15 cellular contexts compared by ENCODE assay signal in genomic region chr1:113792471-113792870, GRCh38. TPM values are rescaled to one million over a fixed set of nuclear protein-coding genes. Genes with fewer than 3 reads are reported as not detected.
DNase-seq lines count a peak whose midpoint lies in the region; ATAC-seq and TF ChIP-seq lines count a peak whose summit lies in the region.
"Had no signal": no experiment of that assay in that cellular context is flagged by ENCODE, and none has a peak within 500 bp of the region (broad histone marks: within the 10 kb centered on the region; RNA-seq: fewer than 3 reads in every experiment).

No MANE protein-coding gene starts in this region.

- H3K4me3 Mint-ChIP-seq in activated T-cell treated with anti-CD3 and anti-CD28 coated beads, Interleukin-2, amount 50 U/mL, for 72 hours = peak overlapping the region in 1 of 2 donors; percentile 7
- H3K4me3 Mint-ChIP-seq in activated naive CD8-positive, alpha-beta T cell = peak overlapping the region; percentile 14

- TF ChIP-seq POLR2A in spleen (IDR thresholded peaks at IDR 0.05) = no peak
- no peak for TF ChIP-seq POLR2A in heart left ventricle (IDR thresholded peaks at IDR 0.05)

- intact Hi-C loops in spleen (cut with DNase I; ENCODE audit: low total_unique reads) = no loop called here
- intact Hi-C loops in Right ventricle myocardium inferior (cut with DNase I) = no loop called here
- intact Hi-C loops in heart left ventricle (cut with DNase I) = no loop called here

- peaks cover 55% of the 10 kb centered on the region for H3K4me1 Mint-ChIP-seq in activated T-cell treated with anti-CD3 and anti-CD28 coated beads, Interleukin-2, amount 50 U/mL, for 72 hours (ENCODE audit: low read depth)
- peaks cover 65% of the 10 kb centered on the region for H3K4me1 Mint-ChIP-seq in activated naive CD8-positive, alpha-beta T cell (ENCODE audit: low read depth)

- H3K4me3 ChIP-seq in spleen (no peak overlapping the region), heart left ventricle (no peak overlapping the region)
- H3K4me3 ChIP-seq: Peyer's patch had no signal

- peaks cover 0 to 49% (median 19%) of the 10 kb centered on the region in 6 donors for H3K4me1 ChIP-seq in spleen
- H3K4me1 ChIP-seq in heart left ventricle = peaks cover 0 to 47% (median 18%) of the 10 kb centered on the region in 12 donors
- H3K4me1 ChIP-seq: Peyer's patch had no signal

- H3K27ac Mint-ChIP-seq in activated T-cell treated with anti-CD3 and anti-CD28 coated beads, Interleukin-2, amount 50 U/mL, for 72 hours = peak overlapping the region; percentile 26
- peak overlapping the region; percentile 89 for H3K27ac Mint-ChIP-seq in activated naive CD8-positive, alpha-beta T cell

- H3K9me3 Mint-ChIP-seq in activated T-cell treated with anti-CD3 and anti-CD28 coated beads, Interleukin-2, amount 50 U/mL, for 72 hours = no peaks in the 10 kb centered on the region
- no peaks in the 10 kb centered on the region for H3K9me3 Mint-ChIP-seq in activated naive CD8-positive, alpha-beta T cell (ENCODE audit: low read depth)

- H3K36me3 ChIP-seq in spleen (peaks cover 0 to 61% (median 22%) of the 10 kb centered on the region in 6 donors), heart left ventricle (peaks cover 0 to 41% (median 27%) of the 10 kb centered on the region in 9 donors)

- TF ChIP-seq CTCF in spleen (IDR thresholded peaks at IDR 0.05 in 8 of 11, conservative IDR thresholded peaks at IDR 0.05 in 3 of 11) (no peak), heart left ventricle (IDR thresholded peaks at IDR 0.05) (no peak)

- WGBS in spleen, 5 donors = 58 to 71% (median 70%) methylated on average over 5 of the region's 5 CpGs
- 80 to 87% (median 86%) methylated on average over 5 of the region's 5 CpGs for WGBS in heart left ventricle, 4 donors

- ATAC-seq in activated T-cell treated with anti-CD3 and anti-CD28 coated beads, Interleukin-2, amount 50 U/mL, for 72 hours (replicated peaks in 1 of 2) = peak; percentile 37 to 42
- peak; percentile 44 for ATAC-seq in HG03159 (IDR thresholded peaks at IDR 0.05; ENCODE audit: unreplicated experiment)
- ATAC-seq in Right ventricle myocardium inferior = no peak
- ATAC-seq in GM18858 (IDR thresholded peaks at IDR 0.05; ENCODE audit: unreplicated experiment) = no peak
- no peak for ATAC-seq in heart left ventricle

- H3K27ac ChIP-seq in spleen (peak overlapping the region in 5 of 8 donors; percentile 6 to 52 (median 28)), heart left ventricle (peak overlapping the region in 1 of 12 donors; percentile 34)
- H3K27ac ChIP-seq: Peyer's patch had no signal

- no peak for DNase-seq in activated T-cell treated with anti-CD3 and anti-CD28 coated beads, Interleukin-2, amount 50 U/mL, for 72 hours
- DNase-seq in activated T-cell treated with anti-CD3 and anti-CD28 coated beads for 4 hours (no peak), spleen (no peak), Right ventricle myocardium inferior (ENCODE audit: missing footprints) (no peak), heart left ventricle (no peak)
- DNase-seq: activated CD8-positive, alpha-beta memory T cell treated with anti-CD3 and anti-CD28 coated beads for 24 hours; anterior cingulate cortex; dermis blood vessel endothelial cell; DMS153; NCI-H1092 treated with DMSO at 0.1 percent for 48 hours; NCI-H510A; Peyer's patch had no signal

- H3K36me3 Mint-ChIP-seq in activated T-cell treated with anti-CD3 and anti-CD28 coated beads, Interleukin-2, amount 50 U/mL, for 72 hours (ENCODE audit: insufficient read depth in 2 of 2) = peaks cover 6 to 26% of the 10 kb centered on the region in 2 donors
- H3K36me3 Mint-ChIP-seq in activated naive CD8-positive, alpha-beta T cell = peaks cover 21% of the 10 kb centered on the region

- H3K27me3 Mint-ChIP-seq in activated T-cell treated with anti-CD3 and anti-CD28 coated beads, Interleukin-2, amount 50 U/mL, for 72 hours (ENCODE audit: low read depth) = no peaks in the 10 kb centered on the region
- no peaks in the 10 kb centered on the region for H3K27me3 Mint-ChIP-seq in activated naive CD8-positive, alpha-beta T cell

- H3K27me3 ChIP-seq in spleen (replicated peaks in 1 of 7) (no peaks in the 10 kb centered on the region), heart left ventricle (no peaks in the 10 kb centered on the region)
- H3K27me3 ChIP-seq: Peyer's patch had no signal

- H3K9me3 ChIP-seq in spleen = no peaks in the 10 kb centered on the region
- H3K9me3 ChIP-seq in heart left ventricle = no peaks in the 10 kb centered on the region
- H3K9me3 ChIP-seq: Peyer's patch had no signal

RNA-seq across cellular contexts. Expression of gene RSBN1, which starts 19.8 kb away (rescaled TPM):
- total RNA-seq in activated T-cell treated with anti-CD3 and anti-CD28 coated beads, Interleukin-2, amount 50 U/mL, for 72 hours = 10 to 100 TPM; 18.4 to 23.9 TPM
- total RNA-seq in spleen = 10 to 100 TPM; 24.2 to 34.0 (median 29.1) TPM
- polyA plus RNA-seq in spleen = 1 to 10 TPM; 5.4 to 7.0 (median 6.0) TPM
- total RNA-seq in Right ventricle myocardium inferior = 10.1 TPM
- 10 to 100 TPM in 5 of 9 donors, 1 to 10 TPM in 4; 7.8 to 17.8 (median 10.6) TPM for total RNA-seq in heart left ventricle
- 1 to 10 TPM; 2.5 to 3.7 TPM for polyA plus RNA-seq in heart left ventricle

RNA-seq across cellular contexts. Expression of gene PHTF1, which starts 33.2 kb away (rescaled TPM):
- total RNA-seq in activated T-cell treated with anti-CD3 and anti-CD28 coated beads, Interleukin-2, amount 50 U/mL, for 72 hours = 10 to 100 TPM; 12.9 to 16.2 TPM
- total RNA-seq in spleen (10 to 100 TPM; 18.3 to 47.6 (median 25.9) TPM), Right ventricle myocardium inferior (6.4 TPM), heart left ventricle (10 to 100 TPM in 8 of 9 donors, 1 to 10 TPM in 1; 5.5 to 19.7 (median 11.9) TPM)
- polyA plus RNA-seq in spleen (1 to 10 TPM; 5.6 to 9.0 (median 7.4) TPM), heart left ventricle (10 to 100 TPM in 1 of 2 donors, 1 to 10 TPM in 1; 3.2 to 13.6 TPM)

Comparison
In these comparisons a context has a peak if more than half of its experiments do, and no peak if none do; other contexts are left out.
1. ATAC-seq: peak in activated T-cell treated with anti-CD3 and anti-CD28 coated beads, Interleukin-2, amount 50 U/mL, for 72 hours (2 of 2) and HG03159 (single experiment); none in Right ventricle myocardium inferior (single experiment), GM18858 (single experiment) and heart left ventricle (0 of 4).